In the genomic region with DNA sequence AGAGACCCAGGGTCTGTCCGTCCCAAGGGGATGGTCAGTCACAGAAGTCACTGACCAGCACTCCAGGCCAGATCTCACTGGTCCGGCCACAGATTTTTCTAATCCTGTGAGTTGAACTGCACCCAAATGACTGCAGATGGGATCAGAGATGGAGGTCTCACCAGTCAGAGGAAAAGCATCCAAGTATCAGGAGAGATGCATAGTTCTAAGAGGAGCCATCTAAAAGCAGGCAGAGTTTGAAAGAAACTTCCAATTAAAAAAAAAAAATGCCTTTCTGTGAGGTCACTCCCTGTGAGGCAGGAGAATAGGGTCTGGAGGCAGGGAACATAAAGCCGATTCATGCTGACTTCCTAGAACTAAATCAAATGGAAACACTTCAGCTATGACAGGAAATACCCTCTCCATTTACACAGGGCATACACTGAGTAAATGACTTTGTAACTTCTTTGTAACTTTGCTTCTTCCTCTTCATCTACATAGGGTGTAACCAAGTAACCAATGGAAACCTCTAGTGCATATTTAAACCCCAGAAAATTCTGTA, we compare ENCODE assay signal across 10 cellular contexts.
DNase-seq lines count a peak whose midpoint lies in the region; ATAC-seq and TF ChIP-seq lines count a peak whose summit lies in the region.
"Had no signal": no experiment of that assay in that cellular context is flagged by ENCODE, and none has a peak within 500 bp of the region (broad histone marks: within the 10 kb centered on the region; RNA-seq: fewer than 3 reads in every experiment).

No MANE protein-coding gene starts in this region.

- no peak overlapping the region for H3K4me3 ChIP-seq in skin epidermis

- ATAC-seq in SK-N-SH treated with all-trans-retinoic acid at 6 μM for 48 hours: peak; percentile 81
- peak; percentile 34 for ATAC-seq in Right ventricle myocardium superior (ENCODE audit: poor library complexity)
- no peak for ATAC-seq in HG02884 (IDR thresholded peaks at IDR 0.05; ENCODE audit: unreplicated experiment)
- no peak for ATAC-seq in HG03045 (IDR thresholded peaks at IDR 0.05; ENCODE audit: unreplicated experiment)
- no peak for ATAC-seq in activated naive CD4-positive, alpha-beta T cell treated with anti-CD3 and anti-CD28 coated beads, Interleukin-2, amount 50 U/mL, for 72 hours

- no peaks in the 10 kb centered on the region for H3K9me3 Mint-ChIP-seq in activated naive CD4-positive, alpha-beta T cell treated with anti-CD3 and anti-CD28 coated beads, Interleukin-2, amount 50 U/mL, for 72 hours
- H3K9me3 Mint-ChIP-seq: T-helper 1 cell treated with Interleukin-12 subunit alpha and Interleukin-12 subunit beta and Interleukin-4 antibody, amounts not matched to agents 30 μg/mL and 1 μg/mL, for 36 hours had no signal

- no peaks in the 10 kb centered on the region for H3K36me3 Mint-ChIP-seq in activated naive CD4-positive, alpha-beta T cell treated with anti-CD3 and anti-CD28 coated beads, Interleukin-2, amount 50 U/mL, for 72 hours

- no peak overlapping the region for H3K27ac Mint-ChIP-seq in activated naive CD4-positive, alpha-beta T cell treated with anti-CD3 and anti-CD28 coated beads, Interleukin-2, amount 50 U/mL, for 72 hours
- H3K27ac Mint-ChIP-seq: T-helper 1 cell treated with Interleukin-12 subunit alpha and Interleukin-12 subunit beta and Interleukin-4 antibody, amounts not matched to agents 30 μg/mL and 1 μg/mL, for 36 hours had no signal

- DNase-seq in NCI-H2196 (lab: John Stamatoyannopoulos, UW; ENCODE audit: unreplicated experiment) (peak; percentile 9), NCI-H2196 treated with DMSO at 0.1 percent for 48 hours (lab: John Stamatoyannopoulos, UW; ENCODE audit: unreplicated experiment) (no peak), Right ventricle myocardium superior (no peak)
- DNase-seq in activated naive CD4-positive, alpha-beta T cell treated with anti-CD3 and anti-CD28 coated beads, Interleukin-2, amount 50 U/mL, for 72 hours (ENCODE audit: low spot score in 2 of 2): no peak
- DNase-seq: AML-193 had no signal

- H3K27ac ChIP-seq in skin epidermis: peak overlapping the region in 11 of 21 experiments; percentile 24 to 66 (median 52)

- intact Hi-C loops in Right ventricle myocardium superior (cut with DNase I): no loop called here

TF ChIP-seq in SK-N-SH treated with all-trans-retinoic acid at 6 μM for 48 hours, 23 proteins besides CTCF, POLR2A, EP300 and RAD21:
- TF ChIP-seq CSDC2 (CRISPR knock-in tag; IDR thresholded peaks at IDR 0.05): no peak
- no peak for TF ChIP-seq OSR1 (CRISPR knock-in tag; IDR thresholded peaks at IDR 0.05)
- TF ChIP-seq, protein P1, sequence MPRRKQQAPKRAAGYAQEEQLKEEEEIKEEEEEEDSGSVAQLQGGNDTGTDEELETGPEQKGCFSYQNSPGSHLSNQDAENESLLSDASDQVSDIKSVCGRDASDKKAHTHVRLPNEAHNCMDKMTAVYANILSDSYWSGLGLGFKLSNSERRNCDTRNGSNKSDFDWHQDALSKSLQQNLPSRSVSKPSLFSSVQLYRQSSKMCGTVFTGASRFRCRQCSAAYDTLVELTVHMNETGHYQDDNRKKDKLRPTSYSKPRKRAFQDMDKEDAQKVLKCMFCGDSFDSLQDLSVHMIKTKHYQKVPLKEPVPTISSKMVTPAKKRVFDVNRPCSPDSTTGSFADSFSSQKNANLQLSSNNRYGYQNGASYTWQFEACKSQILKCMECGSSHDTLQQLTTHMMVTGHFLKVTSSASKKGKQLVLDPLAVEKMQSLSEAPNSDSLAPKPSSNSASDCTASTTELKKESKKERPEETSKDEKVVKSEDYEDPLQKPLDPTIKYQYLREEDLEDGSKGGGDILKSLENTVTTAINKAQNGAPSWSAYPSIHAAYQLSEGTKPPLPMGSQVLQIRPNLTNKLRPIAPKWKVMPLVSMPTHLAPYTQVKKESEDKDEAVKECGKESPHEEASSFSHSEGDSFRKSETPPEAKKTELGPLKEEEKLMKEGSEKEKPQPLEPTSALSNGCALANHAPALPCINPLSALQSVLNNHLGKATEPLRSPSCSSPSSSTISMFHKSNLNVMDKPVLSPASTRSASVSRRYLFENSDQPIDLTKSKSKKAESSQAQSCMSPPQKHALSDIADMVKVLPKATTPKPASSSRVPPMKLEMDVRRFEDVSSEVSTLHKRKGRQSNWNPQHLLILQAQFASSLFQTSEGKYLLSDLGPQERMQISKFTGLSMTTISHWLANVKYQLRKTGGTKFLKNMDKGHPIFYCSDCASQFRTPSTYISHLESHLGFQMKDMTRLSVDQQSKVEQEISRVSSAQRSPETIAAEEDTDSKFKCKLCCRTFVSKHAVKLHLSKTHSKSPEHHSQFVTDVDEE (CRISPR knock-in tag; IDR thresholded peaks at IDR 0.05): no peak
- TF ChIP-seq SNAI2 (CRISPR knock-in tag; IDR thresholded peaks at IDR 0.05): no peak
- no peak for TF ChIP-seq ZFP3 (CRISPR knock-in tag; IDR thresholded peaks at IDR 0.05)
- no peak for TF ChIP-seq ZC3H10 (CRISPR knock-in tag; IDR thresholded peaks at IDR 0.05)
- no peak for TF ChIP-seq ARNTL (CRISPR knock-in tag; IDR thresholded peaks at IDR 0.05; ENCODE audit: borderline replicate concordance, low read depth)
- TF ChIP-seq BACH2 (CRISPR knock-in tag; IDR thresholded peaks at IDR 0.05; ENCODE audit: borderline replicate concordance): no peak
- TF ChIP-seq, protein P2, sequence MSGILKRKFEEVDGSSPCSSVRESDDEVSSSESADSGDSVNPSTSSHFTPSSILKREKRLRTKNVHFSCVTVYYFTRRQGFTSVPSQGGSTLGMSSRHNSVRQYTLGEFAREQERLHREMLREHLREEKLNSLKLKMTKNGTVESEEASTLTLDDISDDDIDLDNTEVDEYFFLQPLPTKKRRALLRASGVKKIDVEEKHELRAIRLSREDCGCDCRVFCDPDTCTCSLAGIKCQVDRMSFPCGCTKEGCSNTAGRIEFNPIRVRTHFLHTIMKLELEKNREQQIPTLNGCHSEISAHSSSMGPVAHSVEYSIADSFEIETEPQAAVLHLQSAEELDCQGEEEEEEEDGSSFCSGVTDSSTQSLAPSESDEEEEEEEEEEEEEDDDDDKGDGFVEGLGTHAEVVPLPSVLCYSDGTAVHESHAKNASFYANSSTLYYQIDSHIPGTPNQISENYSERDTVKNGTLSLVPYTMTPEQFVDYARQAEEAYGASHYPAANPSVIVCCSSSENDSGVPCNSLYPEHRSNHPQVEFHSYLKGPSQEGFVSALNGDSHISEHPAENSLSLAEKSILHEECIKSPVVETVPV (CRISPR knock-in tag; IDR thresholded peaks at IDR 0.05): no peak
- no peak for TF ChIP-seq ISL1 (CRISPR knock-in tag; IDR thresholded peaks at IDR 0.05)
- TF ChIP-seq, protein P3, sequence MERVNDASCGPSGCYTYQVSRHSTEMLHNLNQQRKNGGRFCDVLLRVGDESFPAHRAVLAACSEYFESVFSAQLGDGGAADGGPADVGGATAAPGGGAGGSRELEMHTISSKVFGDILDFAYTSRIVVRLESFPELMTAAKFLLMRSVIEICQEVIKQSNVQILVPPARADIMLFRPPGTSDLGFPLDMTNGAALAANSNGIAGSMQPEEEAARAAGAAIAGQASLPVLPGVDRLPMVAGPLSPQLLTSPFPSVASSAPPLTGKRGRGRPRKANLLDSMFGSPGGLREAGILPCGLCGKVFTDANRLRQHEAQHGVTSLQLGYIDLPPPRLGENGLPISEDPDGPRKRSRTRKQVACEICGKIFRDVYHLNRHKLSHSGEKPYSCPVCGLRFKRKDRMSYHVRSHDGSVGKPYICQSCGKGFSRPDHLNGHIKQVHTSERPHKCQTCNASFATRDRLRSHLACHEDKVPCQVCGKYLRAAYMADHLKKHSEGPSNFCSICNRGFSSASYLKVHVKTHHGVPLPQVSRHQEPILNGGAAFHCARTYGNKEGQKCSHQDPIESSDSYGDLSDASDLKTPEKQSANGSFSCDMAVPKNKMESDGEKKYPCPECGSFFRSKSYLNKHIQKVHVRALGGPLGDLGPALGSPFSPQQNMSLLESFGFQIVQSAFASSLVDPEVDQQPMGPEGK (CRISPR knock-in tag; IDR thresholded peaks at IDR 0.05; ENCODE audit: borderline replicate concordance): no peak
- no peak for TF ChIP-seq ESRRG (CRISPR knock-in tag; IDR thresholded peaks at IDR 0.05)
- no peak for TF ChIP-seq RARB (CRISPR knock-in tag; IDR thresholded peaks at IDR 0.05)
- TF ChIP-seq, protein P4, sequence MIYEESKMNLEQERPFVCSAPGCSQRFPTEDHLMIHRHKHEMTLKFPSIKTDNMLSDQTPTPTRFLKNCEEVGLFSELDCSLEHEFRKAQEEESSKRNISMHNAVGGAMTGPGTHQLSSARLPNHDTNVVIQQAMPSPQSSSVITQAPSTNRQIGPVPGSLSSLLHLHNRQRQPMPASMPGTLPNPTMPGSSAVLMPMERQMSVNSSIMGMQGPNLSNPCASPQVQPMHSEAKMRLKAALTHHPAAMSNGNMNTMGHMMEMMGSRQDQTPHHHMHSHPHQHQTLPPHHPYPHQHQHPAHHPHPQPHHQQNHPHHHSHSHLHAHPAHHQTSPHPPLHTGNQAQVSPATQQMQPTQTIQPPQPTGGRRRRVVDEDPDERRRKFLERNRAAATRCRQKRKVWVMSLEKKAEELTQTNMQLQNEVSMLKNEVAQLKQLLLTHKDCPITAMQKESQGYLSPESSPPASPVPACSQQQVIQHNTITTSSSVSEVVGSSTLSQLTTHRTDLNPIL (CRISPR knock-in tag; IDR thresholded peaks at IDR 0.05; ENCODE audit: low read depth): no peak
- no peak for TF ChIP-seq PPARA (CRISPR knock-in tag; IDR thresholded peaks at IDR 0.05; ENCODE audit: borderline replicate concordance)
- TF ChIP-seq TOX (CRISPR knock-in tag; IDR thresholded peaks at IDR 0.05; ENCODE audit: borderline replicate concordance): no peak
- TF ChIP-seq, protein P5, sequence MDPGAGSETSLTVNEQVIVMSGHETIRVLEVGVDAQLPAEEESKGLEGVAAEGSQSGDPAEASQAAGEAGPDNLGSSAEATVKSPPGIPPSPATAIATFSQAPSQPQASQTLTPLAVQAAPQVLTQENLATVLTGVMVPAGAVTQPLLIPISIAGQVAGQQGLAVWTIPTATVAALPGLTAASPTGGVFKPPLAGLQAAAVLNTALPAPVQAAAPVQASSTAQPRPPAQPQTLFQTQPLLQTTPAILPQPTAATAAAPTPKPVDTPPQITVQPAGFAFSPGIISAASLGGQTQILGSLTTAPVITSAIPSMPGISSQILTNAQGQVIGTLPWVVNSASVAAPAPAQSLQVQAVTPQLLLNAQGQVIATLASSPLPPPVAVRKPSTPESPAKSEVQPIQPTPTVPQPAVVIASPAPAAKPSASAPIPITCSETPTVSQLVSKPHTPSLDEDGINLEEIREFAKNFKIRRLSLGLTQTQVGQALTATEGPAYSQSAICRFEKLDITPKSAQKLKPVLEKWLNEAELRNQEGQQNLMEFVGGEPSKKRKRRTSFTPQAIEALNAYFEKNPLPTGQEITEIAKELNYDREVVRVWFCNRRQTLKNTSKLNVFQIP (CRISPR knock-in tag; IDR thresholded peaks at IDR 0.05; ENCODE audit: borderline replicate concordance, low read depth): no peak
- TF ChIP-seq TCF4 (CRISPR knock-in tag; IDR thresholded peaks at IDR 0.05; ENCODE audit: borderline replicate concordance): no peak
- no peak for TF ChIP-seq GLIS3 (CRISPR knock-in tag; IDR thresholded peaks at IDR 0.05)

Comparison
In these comparisons a context has a peak if more than half of its experiments do, and no peak if none do; other contexts are left out.
1. ATAC-seq: peak in SK-N-SH treated with all-trans-retinoic acid at 6 μM for 48 hours (single experiment) and Right ventricle myocardium superior (single experiment); none in HG02884 (single experiment), HG03045 (single experiment) and activated naive CD4-positive, alpha-beta T cell treated with anti-CD3 and anti-CD28 coated beads, Interleukin-2, amount 50 U/mL, for 72 hours (0 of 2).